In genomic region chr1:63367218-63368103, GRCh38 we compare ENCODE assay signal across 8 cellular contexts.
DNase-seq lines count a peak whose midpoint lies in the region; ATAC-seq and TF ChIP-seq lines count a peak whose summit lies in the region.

ALG6 (plus strand) TSS chr1:63367627; CDS start chr1:63370978, 3,351 bp downstream.

- DNase-seq in AG10803 (ENCODE audit: low read depth) (peak; percentile 88), NCI-H345 (lab: John Stamatoyannopoulos, UW) (peak; percentile 96), iris pigment epithelial cell (ENCODE audit: low read depth) (peak; percentile 92)
- peak; percentile 88 for DNase-seq in activated CD4-positive, CD25-positive, alpha-beta regulatory T cell treated with anti-CD3 and anti-CD28 coated beads, Interleukin-2, amount 50 U/mL, for 16 hours (ENCODE audit: low read depth, low spot score)
- DNase-seq in central memory CD8-positive, alpha-beta T cell (ENCODE audit: low spot score in 2 of 2) = peak; percentile 79 to 83
- DNase-seq in stimulated activated CD4-positive, alpha-beta T cell treated with anti-CD3 and anti-CD28 coated beads, Interleukin-12 subunit alpha, Interleukin-12 subunit beta, amount 100 ng/mL, for 24 hours (ENCODE audit: low read depth in 2 of 2) = peak; percentile 86 to 89

- H3K9me3 Mint-ChIP-seq in central memory CD8-positive, alpha-beta T cell = no peaks in the 10 kb centered on the region

- ATAC-seq in GM19035 (IDR thresholded peaks at IDR 0.05; ENCODE audit: unreplicated experiment) (peak; percentile 95), HG03342 (IDR thresholded peaks at IDR 0.05; ENCODE audit: unreplicated experiment) (peak; percentile 93)
- ATAC-seq in central memory CD8-positive, alpha-beta T cell (replicated peaks; ENCODE audit: extremely low read depth, poor library complexity, severe bottlenecking) = peak; percentile 82

- peaks cover 7% of the 10 kb centered on the region for H3K27me3 Mint-ChIP-seq in central memory CD8-positive, alpha-beta T cell

- H3K4me1 Mint-ChIP-seq in central memory CD8-positive, alpha-beta T cell = peaks cover 26% of the 10 kb centered on the region

- no peak; the same call in 1 of the 2 replicates for TF ChIP-seq CTCF in AG10803 (conservative IDR thresholded peaks at IDR 0.05; ENCODE audit: low read length)

- H3K36me3 Mint-ChIP-seq in central memory CD8-positive, alpha-beta T cell (ENCODE audit: insufficient read depth) = peaks cover 15% of the 10 kb centered on the region

- H3K4me3 Mint-ChIP-seq in central memory CD8-positive, alpha-beta T cell = peak within 1 kb of the TSS; percentile 87

- H3K27ac Mint-ChIP-seq in central memory CD8-positive, alpha-beta T cell (ENCODE audit: low read depth) = peak within 1 kb of the TSS; percentile 85

- H3K4me3 ChIP-seq in AG10803 (ENCODE audit: low read length) = peak within 1 kb of the TSS; percentile 94

Comparison
In these comparisons a context has a peak if more than half of its experiments do, and no peak if none do; other contexts are left out.
1. Peak in every context shown above with its lines: DNase-seq, ATAC-seq and H3K4me3 ChIP-seq.